ENCODE assay signal across 8 cellular contexts in genomic region chrX:133985164-133986007, GRCh38. TPM values are rescaled to one million over a fixed set of nuclear protein-coding genes. Genes with fewer than 3 reads are reported as not detected.
DNase-seq lines count a peak whose midpoint lies in the region; ATAC-seq and TF ChIP-seq lines count a peak whose summit lies in the region.

GPC3 (minus strand) TSS chrX:133985594.

- H4K20me1 ChIP-seq in H9 (ENCODE audit: control insufficient read depth, insufficient read depth, insufficient read length): no peaks in the 10 kb centered on the region

- H3K4me3 Mint-ChIP-seq in H9 (peak within 1 kb of the TSS; percentile 73 to 86), osteocyte (ENCODE audit: unreplicated experiment) (peak within 1 kb of the TSS; percentile 78)
- H3K4me3 Mint-ChIP-seq in activated T-helper 2 cell treated with anti-CD3 and anti-CD28 coated beads, Interferon-gamma antibody, Interleukin-2, Interleukin-4, amounts not matched to agents 10 μg/mL and 5 μg/mL and 100 μg/mL, durations not matched to agents 14 hours and 24 hours and 36 hours (ENCODE audit: low read depth): peak within 1 kb of the TSS; percentile 76

- H3K79me2 ChIP-seq in H9 (ENCODE audit: insufficient read depth, low read length): no peaks in the 10 kb centered on the region

- H3K18ac ChIP-seq in H9 (ENCODE audit: insufficient read length, low read depth, low read length): no peak within 1 kb of the TSS

- H3K27ac ChIP-seq in H9 (ENCODE audit: insufficient read length, low read depth, low read length): no peak within 1 kb of the TSS
- H3K27ac ChIP-seq in gastroesophageal sphincter: no peak within 1 kb of the TSS
- H3K27ac ChIP-seq in uterus: no peak within 1 kb of the TSS

- no peak within 1 kb of the TSS for H4K91ac ChIP-seq in H9 (ENCODE audit: insufficient read length, low read depth, low read length)

- H4K8ac ChIP-seq in H9 (replicated peaks; ENCODE audit: insufficient read length, low read depth, low read length): no peak within 1 kb of the TSS

- H3K36me3 Mint-ChIP-seq in H9 (ENCODE audit: insufficient read depth in 1 of 3, low read depth in 3 of 3): no peaks in the 10 kb centered on the region; a peak in 1 of 7 replicates
- no peaks in the 10 kb centered on the region for H3K36me3 Mint-ChIP-seq in activated T-helper 2 cell treated with anti-CD3 and anti-CD28 coated beads, Interferon-gamma antibody, Interleukin-2, Interleukin-4, amounts not matched to agents 10 μg/mL and 5 μg/mL and 100 μg/mL, durations not matched to agents 14 hours and 24 hours and 36 hours (ENCODE audit: low read depth)
- H3K36me3 Mint-ChIP-seq in osteocyte (ENCODE audit: unreplicated experiment): peaks cover 2% of the 10 kb centered on the region

- H3K4me2 ChIP-seq in H9 (ENCODE audit: insufficient read depth, insufficient read length, low read length): peak within 1 kb of the TSS; percentile 83

- H3K23me2 ChIP-seq in H9 (ENCODE audit: insufficient read length, low read depth, low read length, poor library complexity, severe bottlenecking): peaks cover 19% of the 10 kb centered on the region

- H3K9me3 ChIP-seq in H9 (ENCODE audit: control insufficient read depth, low read depth, low read length): no peaks in the 10 kb centered on the region
- H3K9me3 ChIP-seq in gastroesophageal sphincter: no peaks in the 10 kb centered on the region
- H3K9me3 ChIP-seq in uterus: no peaks in the 10 kb centered on the region

- H3K27ac Mint-ChIP-seq in H9: peak within 1 kb of the TSS in 2 of 3 experiments; percentile 50 to 90; a peak in 2 of 7 replicates
- no peak within 1 kb of the TSS for H3K27ac Mint-ChIP-seq in activated T-helper 2 cell treated with anti-CD3 and anti-CD28 coated beads, Interferon-gamma antibody, Interleukin-2, Interleukin-4, amounts not matched to agents 10 μg/mL and 5 μg/mL and 100 μg/mL, durations not matched to agents 14 hours and 24 hours and 36 hours
- no peak within 1 kb of the TSS for H3K27ac Mint-ChIP-seq in osteocyte (ENCODE audit: unreplicated experiment)

- no peak within 1 kb of the TSS for H2BK15ac ChIP-seq in H9 (ENCODE audit: low read depth, low read length)

- H2BK20ac ChIP-seq in H9 (ENCODE audit: low read depth, low read length, poor library complexity, severe bottlenecking): no peak within 1 kb of the TSS

- DNase-seq in AG10803 (ENCODE audit: low read depth): no peak
- DNase-seq in H9: peak; percentile 83
- DNase-seq in NCI-H748 treated with DMSO at 0.1 percent for 48 hours (lab: John Stamatoyannopoulos, UW): peak; percentile 27
- peak; percentile 15 for DNase-seq in activated T-helper 2 cell treated with anti-CD3 and anti-CD28 coated beads, Interferon-gamma antibody, Interleukin-2, Interleukin-4, amounts not matched to agents 10 μg/mL and 5 μg/mL and 100 μg/mL, durations not matched to agents 14 hours and 24 hours and 36 hours (ENCODE audit: low spot score)
- DNase-seq in osteocyte (ENCODE audit: extremely low spot score, unreplicated experiment): peak; percentile 88
- peak; percentile 32 to 47 for DNase-seq in uterus

- H2BK5ac ChIP-seq in H9 (ENCODE audit: insufficient read length, low read length): no peak within 1 kb of the TSS

- H3K9ac ChIP-seq in H9 (ENCODE audit: extremely low read depth, insufficient read length, low read length): no peak within 1 kb of the TSS

- H2AFZ ChIP-seq in H9 (ENCODE audit: low read length): peak within 1 kb of the TSS; percentile 53

- TF ChIP-seq CTCF in AG10803 (conservative IDR thresholded peaks at IDR 0.05; ENCODE audit: low read length): no peak
- no peak; the same call in 2 of the 3 replicates for TF ChIP-seq CTCF in H9 (conservative IDR thresholded peaks at IDR 0.05)
- no peak for TF ChIP-seq CTCF in gastroesophageal sphincter (IDR thresholded peaks at IDR 0.05)
- no peak for TF ChIP-seq CTCF in osteocyte (IDR thresholded peaks at IDR 0.05)
- TF ChIP-seq CTCF in uterus (IDR thresholded peaks at IDR 0.05): no peak

- no peak within 1 kb of the TSS for H3K23ac ChIP-seq in H9 (ENCODE audit: insufficient read length, low read depth, low read length)

- H2AK5ac ChIP-seq in H9 (ENCODE audit: insufficient read length, low read length): no peak within 1 kb of the TSS

- no peak for TF ChIP-seq EP300 in gastroesophageal sphincter (IDR thresholded peaks at IDR 0.05)

- no peaks in the 10 kb centered on the region for H3K79me1 ChIP-seq in H9 (ENCODE audit: insufficient read depth, low read depth, low read length, poor library complexity, severe bottlenecking)

- intact Hi-C loops in activated T-helper 2 cell treated with anti-CD3 and anti-CD28 coated beads, Interferon-gamma antibody, Interleukin-2, Interleukin-4, amounts not matched to agents 10 μg/mL and 5 μg/mL and 100 μg/mL, durations not matched to agents 14 hours and 24 hours and 36 hours (cut with micrococcal nuclease): no loop called here
- intact Hi-C loops in uterus (cut with DNase I; ENCODE audit: low total_unique reads): no loop called here

- no peak within 1 kb of the TSS for H3K4ac ChIP-seq in H9 (ENCODE audit: low read depth, low read length)

- no peak for TF ChIP-seq POLR2A in gastroesophageal sphincter (IDR thresholded peaks at IDR 0.05)
- TF ChIP-seq POLR2A in uterus (IDR thresholded peaks at IDR 0.05): no peak

- WGBS in H9 (ENCODE audit: extremely low coverage, insufficient read length, low lambda C conversion rate): no CpG with 5 or more reads among the region's 90 CpGs
- WGBS in gastroesophageal sphincter (ENCODE audit: low coverage in 1 of 2), 2 donors: 18% methylated on average over 5 of the region's 90 CpGs; no CpG with 5 or more reads in 1 of the 2 donors

- ATAC-seq in gastroesophageal sphincter (peak; percentile 72), HG02610 (IDR thresholded peaks at IDR 0.05; ENCODE audit: unreplicated experiment) (no peak)

- no peak within 1 kb of the TSS for H2BK12ac ChIP-seq in H9 (ENCODE audit: insufficient read length, low read depth, low read length)

- H3K4me1 ChIP-seq in H9 (ENCODE audit: insufficient read depth, low read length) (peaks cover 19% of the 10 kb centered on the region; the same call in 1 of the 2 replicates), gastroesophageal sphincter (peaks cover 0 to 15% (median 4%) of the 10 kb centered on the region in 3 donors), uterus (peaks cover 0 to 4% of the 10 kb centered on the region in 2 donors)

- H3K36me3 ChIP-seq in gastroesophageal sphincter: no peaks in the 10 kb centered on the region
- no peaks in the 10 kb centered on the region for H3K36me3 ChIP-seq in uterus

- peaks cover 29% of the 10 kb centered on the region for H3K27me3 Mint-ChIP-seq in H9 (ENCODE audit: low read depth)
- peaks cover 45% of the 10 kb centered on the region for H3K27me3 Mint-ChIP-seq in activated T-helper 2 cell treated with anti-CD3 and anti-CD28 coated beads, Interferon-gamma antibody, Interleukin-2, Interleukin-4, amounts not matched to agents 10 μg/mL and 5 μg/mL and 100 μg/mL, durations not matched to agents 14 hours and 24 hours and 36 hours (ENCODE audit: low read depth)
- peaks cover 28% of the 10 kb centered on the region for H3K27me3 Mint-ChIP-seq in osteocyte (ENCODE audit: unreplicated experiment)

- H3K27me3 ChIP-seq in H9 (ENCODE audit: insufficient read depth, low read length) (peaks cover 10% of the 10 kb centered on the region; the same call in 1 of the 2 replicates), gastroesophageal sphincter (peaks cover 20% of the 10 kb centered on the region), uterus (peaks cover 0 to 5% of the 10 kb centered on the region in 2 donors)

- H2BK120ac ChIP-seq in H9 (ENCODE audit: low read depth, low read length, poor library complexity, severe bottlenecking): no peak within 1 kb of the TSS

- H3K4me1 Mint-ChIP-seq in H9: peaks cover 68 to 74% of the 10 kb centered on the region in 2 experiments
- peaks cover 1% of the 10 kb centered on the region for H3K4me1 Mint-ChIP-seq in activated T-helper 2 cell treated with anti-CD3 and anti-CD28 coated beads, Interferon-gamma antibody, Interleukin-2, Interleukin-4, amounts not matched to agents 10 μg/mL and 5 μg/mL and 100 μg/mL, durations not matched to agents 14 hours and 24 hours and 36 hours (ENCODE audit: low read depth)
- H3K4me1 Mint-ChIP-seq in osteocyte (ENCODE audit: unreplicated experiment): peaks cover 28% of the 10 kb centered on the region

- 0 out of 2 replicates have a peak within 1 kb of the TSS, but pooled peaks have one; percentile 12 for H3K4me3 ChIP-seq in AG10803 (ENCODE audit: low read length)
- H3K4me3 ChIP-seq in gastroesophageal sphincter: peak within 1 kb of the TSS in 1 of 2 donors; percentile 50
- H3K4me3 ChIP-seq in uterus: peak within 1 kb of the TSS in 1 of 2 donors; percentile 36

- no peak within 1 kb of the TSS for H4K5ac ChIP-seq in H9 (ENCODE audit: insufficient read length, low read depth, low read length)

- H3K9me3 Mint-ChIP-seq in H9: no peaks in the 10 kb centered on the region; a peak in 1 of 5 replicates
- no peaks in the 10 kb centered on the region for H3K9me3 Mint-ChIP-seq in activated T-helper 2 cell treated with anti-CD3 and anti-CD28 coated beads, Interferon-gamma antibody, Interleukin-2, Interleukin-4, amounts not matched to agents 10 μg/mL and 5 μg/mL and 100 μg/mL, durations not matched to agents 14 hours and 24 hours and 36 hours
- H3K9me3 Mint-ChIP-seq in osteocyte (ENCODE audit: unreplicated experiment): no peaks in the 10 kb centered on the region

- 0 out of 2 replicates have a peak within 1 kb of the TSS, but pooled peaks have one; percentile 31 for H3K14ac ChIP-seq in H9 (ENCODE audit: insufficient read depth, low read length)

- H3K56ac ChIP-seq in H9 (ENCODE audit: insufficient read length, low read depth, low read length): no peak within 1 kb of the TSS

- no peak within 1 kb of the TSS for H3T11ph ChIP-seq in H9 (ENCODE audit: low read length)

RNA-seq across cellular contexts. Expression of gene GPC3, which starts in this region (rescaled TPM):
- total RNA-seq in H9 (2021) (106 and 108 TPM in 2 replicates), gastroesophageal sphincter (10 to 100 TPM in 3 of 4 donors, 1 to 10 TPM in 1; 5.8 to 19.7 (median 14.9) TPM), osteocyte (18.6 and 19.6 TPM in 2 replicates), uterus (100 to 1,000 TPM in 1 of 4 donors, 10 to 100 TPM in 1, 1 to 10 TPM in 2; 3.3 to 172 (median 21.2) TPM)
- total RNA-seq in activated T-helper 2 cell treated with anti-CD3 and anti-CD28 coated beads, Interferon-gamma antibody, Interleukin-2, Interleukin-4, amounts not matched to agents 10 μg/mL and 5 μg/mL and 100 μg/mL, durations not matched to agents 14 hours and 24 hours and 36 hours: 0.25 and 0.37 TPM in 2 replicates

Comparison
In these comparisons a context has a peak if more than half of its experiments do, and no peak if none do; other contexts are left out.
1. Peak in DNase-seq in activated T-helper 2 cell treated with anti-CD3 and anti-CD28 coated beads, Interferon-gamma antibody, Interleukin-2, Interleukin-4, amounts not matched to agents 10 μg/mL and 5 μg/mL and 100 μg/mL, durations not matched to agents 14 hours and 24 hours and 36 hours; RNA of the gene not detected or under 1 TPM.
2. H3K27ac Mint-ChIP-seq: peak in H9 (2 of 3); none in activated T-helper 2 cell treated with anti-CD3 and anti-CD28 coated beads, Interferon-gamma antibody, Interleukin-2, Interleukin-4, amounts not matched to agents 10 μg/mL and 5 μg/mL and 100 μg/mL, durations not matched to agents 14 hours and 24 hours and 36 hours (single experiment) and osteocyte (single experiment).
3. Peak in every context shown above with its lines, with median percentiles within 50 percentile points of each other: H3K4me3 Mint-ChIP-seq.